19 cellular contexts compared by ENCODE assay signal in the genomic region with DNA sequence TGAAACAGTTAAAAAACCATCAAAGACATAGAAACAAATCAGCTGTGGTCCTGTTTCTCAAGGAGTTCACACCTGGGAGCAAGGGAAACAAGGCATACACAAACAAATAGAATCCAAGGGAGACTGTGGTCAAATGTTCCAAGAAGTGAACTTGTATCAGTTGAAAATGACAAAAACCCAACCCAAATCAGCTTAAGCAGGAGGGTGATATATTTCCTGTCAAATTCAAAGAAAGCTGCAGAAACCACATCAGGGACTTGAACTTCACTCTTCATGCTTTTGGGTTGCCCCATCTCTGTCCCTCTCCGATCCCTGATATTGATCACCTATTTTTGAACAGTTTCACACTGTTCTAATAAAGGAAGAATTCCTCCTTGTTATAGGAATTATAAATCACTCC.
"Had no signal": no experiment of that assay in that cellular context is flagged by ENCODE, and none has a peak within 500 bp of the region (broad histone marks: within the 10 kb centered on the region; RNA-seq: fewer than 3 reads in every experiment).

No MANE protein-coding gene starts in this region.

- DNase-seq: activated CD4-positive, alpha-beta T cell treated with anti-CD3 and anti-CD28 coated beads, Interleukin-2, amount 50 U/mL, for 48 hours; activated CD4-positive, CD25-positive, alpha-beta regulatory T cell treated with anti-CD3 and anti-CD28 coated beads, Interleukin-2, amount 50 U/mL, for 72 hours; activated effector memory CD4-positive, alpha-beta T cell treated with Interleukin-2 at 50 U/mL for 16 hours; activated naive CD4-positive, alpha-beta T cell treated with anti-CD3 and anti-CD28 coated beads for 36 hours; activated T-cell treated with anti-CD3 and anti-CD28 coated beads, Interleukin-2, amount 50 U/mL, for 4 hours; adrenal gland; colonic mucosa; hippocampal formation; kidney glomerular epithelial cell; left lung; naive thymus-derived CD8-positive, alpha-beta T cell; posterior cingulate gyrus; right lobe of liver; SK-N-SH; stimulated activated CD4-positive, alpha-beta T cell treated with anti-CD3 and anti-CD28 coated beads, Interleukin-1b, Interleukin-23, amount 100 ng/mL, for 48 hours; T-helper 9 cell; transverse colon had no signal

- H3K27ac Mint-ChIP-seq: activated naive CD4-positive, alpha-beta T cell treated with anti-CD3 and anti-CD28 coated beads for 36 hours; naive thymus-derived CD8-positive, alpha-beta T cell; neural progenitor cell had no signal

- H3K4me1 Mint-ChIP-seq: central memory CD8-positive, alpha-beta T cell; neural progenitor cell had no signal

- H3K4me3 Mint-ChIP-seq: activated naive CD4-positive, alpha-beta T cell treated with anti-CD3 and anti-CD28 coated beads for 36 hours; activated T-cell treated with anti-CD3 and anti-CD28 coated beads, Interleukin-2, amount 50 U/mL, for 4 hours; central memory CD8-positive, alpha-beta T cell; neural progenitor cell had no signal

- H3K9me3 Mint-ChIP-seq: activated naive CD4-positive, alpha-beta T cell treated with anti-CD3 and anti-CD28 coated beads for 36 hours; activated T-cell treated with anti-CD3 and anti-CD28 coated beads, Interleukin-2, amount 50 U/mL, for 4 hours; central memory CD8-positive, alpha-beta T cell had no signal

- H3K36me3 Mint-ChIP-seq: naive thymus-derived CD8-positive, alpha-beta T cell; neural progenitor cell had no signal

- H3K27me3 Mint-ChIP-seq: central memory CD8-positive, alpha-beta T cell; naive thymus-derived CD8-positive, alpha-beta T cell had no signal
